In genomic region chr12:55001198-55001827, GRCh38 we compare ENCODE assay signal across 23 cellular contexts. TPM values are rescaled to one million over a fixed set of nuclear protein-coding genes. Genes with fewer than 3 reads are reported as not detected.
DNase-seq lines count a peak whose midpoint lies in the region; ATAC-seq, FAIRE-seq and TF ChIP-seq lines count a peak whose summit lies in the region.
"Had no signal": no experiment of that assay in that cellular context is flagged by ENCODE, and none has a peak within 500 bp of the region (broad histone marks: within the 10 kb centered on the region; RNA-seq: fewer than 3 reads in every experiment).

No MANE protein-coding gene starts in this region.

- no peak overlapping the region for H3K27ac ChIP-seq in upper lobe of right lung
- no peak overlapping the region for H3K27ac ChIP-seq in ascending aorta
- H3K27ac ChIP-seq: heart right ventricle had no signal

- CTCF ChIA-PET in activated CD8-positive, alpha-beta T cell treated with anti-CD3 and anti-CD28 coated beads for 36 hours (lab: Charles Lee) = interaction anchor here (0.9 to 17.7 kb wide), 4 partner anchors 8 to 321 kb away, joined by 3 to 707 read pairs (median 6); no protein-coding TSS in a partner anchor
- CTCF ChIA-PET in activated CD8-positive, alpha-beta T cell treated with anti-CD3 and anti-CD28 coated beads, Interleukin-2, amount 10 ng/mL, durations not matched to agents 7 days and 5 days (lab: Charles Lee) = interaction anchor here (1.2 to 19.3 kb wide), 4 partner anchors 8 to 251 kb away, joined by 3 to 884 read pairs (median 8); no protein-coding TSS in a partner anchor
- CTCF ChIA-PET in T-cell (lab: Charles Lee) = interaction anchor here in 1 of 2 donors (0.6 to 1.7 kb wide), 4 partner anchors 9 to 284 kb away, joined by 3 to 5 read pairs (median 4); no protein-coding TSS in a partner anchor

- no peak overlapping the region for H3K4me3 Mint-ChIP-seq in activated CD8-positive, alpha-beta T cell treated with anti-CD3 and anti-CD28 coated beads for 36 hours
- no peak overlapping the region for H3K4me3 Mint-ChIP-seq in activated CD8-positive, alpha-beta T cell treated with anti-CD3 and anti-CD28 coated beads, Interleukin-2, amount 10 ng/mL, durations not matched to agents 7 days and 5 days
- H3K4me3 Mint-ChIP-seq in T-cell = peak overlapping the region in 1 of 3 donors; percentile 18
- H3K4me3 Mint-ChIP-seq: activated naive CD4-positive, alpha-beta T cell treated with anti-CD3 and anti-CD28 coated beads, Interleukin-2, amount 10 ng/mL, durations not matched to agents 7 days and 5 days had no signal

- H3K4me1 ChIP-seq in upper lobe of right lung (no peaks in the 10 kb centered on the region), ascending aorta (no peaks in the 10 kb centered on the region)
- H3K4me1 ChIP-seq: heart right ventricle had no signal

- H3K36me3 Mint-ChIP-seq in activated CD8-positive, alpha-beta T cell treated with anti-CD3 and anti-CD28 coated beads for 36 hours (ENCODE audit: low read depth) = peaks cover 12% of the 10 kb centered on the region
- H3K36me3 Mint-ChIP-seq in activated CD8-positive, alpha-beta T cell treated with anti-CD3 and anti-CD28 coated beads, Interleukin-2, amount 10 ng/mL, durations not matched to agents 7 days and 5 days (ENCODE audit: low read depth) = no peaks in the 10 kb centered on the region
- peaks cover 14% of the 10 kb centered on the region for H3K36me3 Mint-ChIP-seq in T-cell
- H3K36me3 Mint-ChIP-seq: activated naive CD4-positive, alpha-beta T cell treated with anti-CD3 and anti-CD28 coated beads, Interleukin-2, amount 10 ng/mL, durations not matched to agents 7 days and 5 days had no signal

- FAIRE-seq in frontal cortex (lab: Jason Lieb, UNC) = no peak
- FAIRE-seq: GM12892 had no signal

- H3K27ac Mint-ChIP-seq in activated CD8-positive, alpha-beta T cell treated with anti-CD3 and anti-CD28 coated beads for 36 hours = peak overlapping the region; percentile 7
- H3K27ac Mint-ChIP-seq in activated CD8-positive, alpha-beta T cell treated with anti-CD3 and anti-CD28 coated beads, Interleukin-2, amount 10 ng/mL, durations not matched to agents 7 days and 5 days = no peak overlapping the region
- H3K27ac Mint-ChIP-seq in T-cell = peak overlapping the region; percentile 23 to 46
- H3K27ac Mint-ChIP-seq: activated naive CD4-positive, alpha-beta T cell treated with anti-CD3 and anti-CD28 coated beads, Interleukin-2, amount 10 ng/mL, durations not matched to agents 7 days and 5 days had no signal

- H3K9me3 Mint-ChIP-seq in activated CD8-positive, alpha-beta T cell treated with anti-CD3 and anti-CD28 coated beads for 36 hours = no peaks in the 10 kb centered on the region
- no peaks in the 10 kb centered on the region for H3K9me3 Mint-ChIP-seq in activated CD8-positive, alpha-beta T cell treated with anti-CD3 and anti-CD28 coated beads, Interleukin-2, amount 10 ng/mL, durations not matched to agents 7 days and 5 days (ENCODE audit: insufficient read depth)
- H3K9me3 Mint-ChIP-seq in T-cell = peaks cover 0 to 6% (median 0%) of the 10 kb centered on the region in 3 donors
- H3K9me3 Mint-ChIP-seq: activated naive CD4-positive, alpha-beta T cell treated with anti-CD3 and anti-CD28 coated beads, Interleukin-2, amount 10 ng/mL, durations not matched to agents 7 days and 5 days had no signal

- H3K27me3 Mint-ChIP-seq in activated CD8-positive, alpha-beta T cell treated with anti-CD3 and anti-CD28 coated beads for 36 hours = no peaks in the 10 kb centered on the region
- H3K27me3 Mint-ChIP-seq in activated CD8-positive, alpha-beta T cell treated with anti-CD3 and anti-CD28 coated beads, Interleukin-2, amount 10 ng/mL, durations not matched to agents 7 days and 5 days (ENCODE audit: low read depth) = no peaks in the 10 kb centered on the region
- H3K27me3 Mint-ChIP-seq in T-cell = no peaks in the 10 kb centered on the region

- TF ChIP-seq CTCF in activated CD8-positive, alpha-beta T cell treated with anti-CD3 and anti-CD28 coated beads for 36 hours (IDR thresholded peaks at IDR 0.05) = no peak
- TF ChIP-seq CTCF in upper lobe of right lung (IDR thresholded peaks at IDR 0.05) = no peak
- no peak for TF ChIP-seq CTCF in ascending aorta (IDR thresholded peaks at IDR 0.05)

- peaks cover 8% of the 10 kb centered on the region for H3K4me1 Mint-ChIP-seq in activated CD8-positive, alpha-beta T cell treated with anti-CD3 and anti-CD28 coated beads for 36 hours (ENCODE audit: low read depth)
- peaks cover 5% of the 10 kb centered on the region for H3K4me1 Mint-ChIP-seq in activated CD8-positive, alpha-beta T cell treated with anti-CD3 and anti-CD28 coated beads, Interleukin-2, amount 10 ng/mL, durations not matched to agents 7 days and 5 days (ENCODE audit: low read depth)
- peaks cover 14 to 24% (median 17%) of the 10 kb centered on the region in 3 donors for H3K4me1 Mint-ChIP-seq in T-cell

- H3K4me3 ChIP-seq in upper lobe of right lung (no peak overlapping the region), ascending aorta (no peak overlapping the region)
- H3K4me3 ChIP-seq: heart right ventricle, spleen had no signal

- peaks cover 1% of the 10 kb centered on the region for H3K27me3 ChIP-seq in upper lobe of right lung
- H3K27me3 ChIP-seq in ascending aorta = no peaks in the 10 kb centered on the region
- H3K27me3 ChIP-seq: spleen had no signal

- DNase-seq in activated CD8-positive, alpha-beta T cell treated with anti-CD3 and anti-CD28 coated beads for 36 hours = no peak
- DNase-seq in activated CD8-positive, alpha-beta T cell treated with anti-CD3 and anti-CD28 coated beads, Interleukin-2, amount 10 ng/mL, durations not matched to agents 7 days and 5 days = no peak
- DNase-seq in T-cell = no peak
- no peak for DNase-seq in upper lobe of right lung
- no peak for DNase-seq in SHP77 treated with DMSO at 0.1 percent for 48 hours (lab: John Stamatoyannopoulos, UW)
- DNase-seq in frontal cortex (ENCODE audit: low spot score in 2 of 2) = no peak
- no peak for DNase-seq in ascending aorta (ENCODE audit: low spot score in 2 of 2)
- DNase-seq: activated CD4-positive, alpha-beta T cell treated with anti-CD3 and anti-CD28 coated beads, Interleukin-2, amount 50 U/mL, for 1 hour; activated naive CD4-positive, alpha-beta T cell treated with anti-CD3 and anti-CD28 coated beads, Interleukin-2, amount 10 ng/mL, durations not matched to agents 7 days and 5 days; activated T-cell treated with anti-CD3 and anti-CD28 coated beads for 4 hours; GF-D8; heart right ventricle; left ventricle myocardium superior; NCI-H1436; NCI-H82; occipital lobe; retina; spleen had no signal

- intact Hi-C loops in activated CD8-positive, alpha-beta T cell treated with anti-CD3 and anti-CD28 coated beads for 36 hours (cut with micrococcal nuclease) = no loop called here
- intact Hi-C loops in upper lobe of right lung (cut with DNase I) (no loop called here), ascending aorta (cut with DNase I) (no loop called here)

- H3K9me3 ChIP-seq in upper lobe of right lung (no peaks in the 10 kb centered on the region), ascending aorta (no peaks in the 10 kb centered on the region)

- ATAC-seq in activated CD8-positive, alpha-beta T cell treated with anti-CD3 and anti-CD28 coated beads for 36 hours = no peak
- ATAC-seq in activated CD8-positive, alpha-beta T cell treated with anti-CD3 and anti-CD28 coated beads, Interleukin-2, amount 10 ng/mL, durations not matched to agents 7 days and 5 days = no peak
- ATAC-seq in HG03432 (IDR thresholded peaks at IDR 0.05; ENCODE audit: unreplicated experiment) (peak; percentile 49), T-cell (replicated peaks in 1 of 4) (peak in 3 of 4 experiments; percentile 75 to 84 (median 81)), upper lobe of right lung (peak; percentile 30)
- ATAC-seq: heart right ventricle, left ventricle myocardium superior had no signal

- H3K36me3 ChIP-seq in upper lobe of right lung = no peaks in the 10 kb centered on the region
- no peaks in the 10 kb centered on the region for H3K36me3 ChIP-seq in ascending aorta
- H3K36me3 ChIP-seq: heart right ventricle, spleen had no signal

- POLR2A ChIA-PET in activated CD8-positive, alpha-beta T cell treated with anti-CD3 and anti-CD28 coated beads for 36 hours (lab: Charles Lee) = no interaction called here
- POLR2A ChIA-PET in activated CD8-positive, alpha-beta T cell treated with anti-CD3 and anti-CD28 coated beads, Interleukin-2, amount 10 ng/mL, durations not matched to agents 7 days and 5 days (lab: Charles Lee) = no interaction called here
- POLR2A ChIA-PET in T-cell (lab: Charles Lee) = interaction anchor here in 1 of 2 donors (0.6 kb wide), 1 partner anchor 28 kb away, joined by 4 read pairs; no protein-coding TSS in a partner anchor

RNA-seq across cellular contexts. Expression of gene TESPA1, which starts 16.8 kb away (rescaled TPM):
- 100 to 1,000 TPM; 107 to 112 TPM for total RNA-seq in activated CD8-positive, alpha-beta T cell treated with anti-CD3 and anti-CD28 coated beads for 36 hours
- total RNA-seq in activated CD8-positive, alpha-beta T cell treated with anti-CD3 and anti-CD28 coated beads, Interleukin-2, amount 10 ng/mL, durations not matched to agents 7 days and 5 days = 10 to 100 TPM; 81.0 to 84.6 TPM
- total RNA-seq in T-cell = 100 to 1,000 TPM; 141 to 215 (median 170) TPM
- 6.7 TPM for total RNA-seq in upper lobe of right lung
- total RNA-seq in frontal cortex = not detected
- not detected for total RNA-seq in ascending aorta
- total RNA-seq: A172, occipital lobe had no signal

RNA-seq across cellular contexts. Expression of gene NEUROD4, which starts 18.5 kb away (rescaled TPM):
- not detected for total RNA-seq in activated CD8-positive, alpha-beta T cell treated with anti-CD3 and anti-CD28 coated beads for 36 hours
- total RNA-seq in activated CD8-positive, alpha-beta T cell treated with anti-CD3 and anti-CD28 coated beads, Interleukin-2, amount 10 ng/mL, durations not matched to agents 7 days and 5 days = not detected
- total RNA-seq in T-cell = under 1 TPM in 1 of 5 donors, not detected in 4; 0.06 TPM
- not detected for total RNA-seq in upper lobe of right lung
- total RNA-seq in frontal cortex = 2.9 TPM
- total RNA-seq in ascending aorta = not detected
- total RNA-seq: A172, heart right ventricle, left ventricle myocardium superior, RPMI7951, spleen, subcutaneous adipose tissue had no signal

Comparison
In these comparisons a context has a peak if more than half of its experiments do, and no peak if none do; other contexts are left out.
1. ATAC-seq: peak in HG03432 (single experiment), T-cell (3 of 4) and upper lobe of right lung (single experiment); none in activated CD8-positive, alpha-beta T cell treated with anti-CD3 and anti-CD28 coated beads for 36 hours (single experiment) and activated CD8-positive, alpha-beta T cell treated with anti-CD3 and anti-CD28 coated beads, Interleukin-2, amount 10 ng/mL, durations not matched to agents 7 days and 5 days (single experiment).
2. RNA of gene TESPA1, which starts 16.8 kb away (total RNA-seq): 141 to 215 TPM in T-cell, 107 to 112 TPM in activated CD8-positive, alpha-beta T cell treated with anti-CD3 and anti-CD28 coated beads for 36 hours and 81.0 to 84.6 TPM in activated CD8-positive, alpha-beta T cell treated with anti-CD3 and anti-CD28 coated beads, Interleukin-2, amount 10 ng/mL, durations not matched to agents 7 days and 5 days; 6.7 TPM in upper lobe of right lung (single experiment), not detected in frontal cortex (single experiment) and not detected in ascending aorta (single experiment); every median in the first group is over 10 times any median in the second.